ENCODE assay signal across 1 cellular context in genomic region chr10:36171546-36171945, GRCh38.
TF ChIP-seq lines count a peak whose summit lies in the region.

No MANE protein-coding gene starts in this region.

TF ChIP-seq in GM23338, 12 proteins besides CTCF, POLR2A, EP300 and RAD21 (continued from another document):
- TF ChIP-seq EZH2 (IDR thresholded peaks at IDR 0.05; ENCODE audit: low read depth, unreplicated experiment) (no peak), ETS1 (IDR thresholded peaks at IDR 0.05) (no peak)
